15 cellular contexts compared by ENCODE assay signal in genomic region chr1:18929686-18930085, GRCh38. TPM values are rescaled to one million over a fixed set of nuclear protein-coding genes. Genes with fewer than 3 reads are reported as not detected.
DNase-seq lines count a peak whose midpoint lies in the region; ATAC-seq, FAIRE-seq and TF ChIP-seq lines count a peak whose summit lies in the region.
"Had no signal": no experiment of that assay in that cellular context is flagged by ENCODE, and none has a peak within 500 bp of the region (broad histone marks: within the 10 kb centered on the region; RNA-seq: fewer than 3 reads in every experiment).

No MANE protein-coding gene starts in this region.

- peak overlapping the region; percentile 48 for H3K4me3 Mint-ChIP-seq in CD4-positive, alpha-beta T cell
- H3K4me3 Mint-ChIP-seq in activated naive CD8-positive, alpha-beta T cell treated with anti-CD3 and anti-CD28 coated beads, Interleukin-2, amount 50 U/mL, for 24 hours = no peak overlapping the region
- H3K4me3 Mint-ChIP-seq in immature natural killer cell = peak overlapping the region; percentile 18 to 62 (median 42)

- no peak for TF ChIP-seq CTCF in CD4-positive, alpha-beta T cell (IDR thresholded peaks at IDR 0.05)

- H3K9me3 Mint-ChIP-seq in CD4-positive, alpha-beta T cell = no peaks in the 10 kb centered on the region
- no peaks in the 10 kb centered on the region for H3K9me3 Mint-ChIP-seq in activated naive CD8-positive, alpha-beta T cell treated with anti-CD3 and anti-CD28 coated beads, Interleukin-2, amount 50 U/mL, for 24 hours
- H3K9me3 Mint-ChIP-seq in immature natural killer cell = no peaks in the 10 kb centered on the region

- FAIRE-seq in GM12891 (lab: Jason Lieb, UNC) = peak; percentile 63
- FAIRE-seq: small intestine had no signal

- CTCF ChIA-PET in CD4-positive, alpha-beta T cell (lab: Charles Lee) = interaction anchor here (0.7 to 1.7 kb wide), 4 partner anchors 17 to 43 kb away, joined by 3 to 6 read pairs (median 4); no protein-coding TSS in a partner anchor

- H3K9me3 ChIP-seq in CD4-positive, alpha-beta T cell (ENCODE audit: control insufficient read depth, low read length) = no peaks in the 10 kb centered on the region
- H3K9me3 ChIP-seq: neutrophil, upper lobe of left lung had no signal

- H3K27me3 Mint-ChIP-seq in CD4-positive, alpha-beta T cell = no peaks in the 10 kb centered on the region
- no peaks in the 10 kb centered on the region for H3K27me3 Mint-ChIP-seq in activated naive CD8-positive, alpha-beta T cell treated with anti-CD3 and anti-CD28 coated beads, Interleukin-2, amount 50 U/mL, for 24 hours
- peaks cover 13 to 16% (median 14%) of the 10 kb centered on the region in 3 donors for H3K27me3 Mint-ChIP-seq in immature natural killer cell (ENCODE audit: low read depth in 3 of 3)

- no peak for ATAC-seq in CD4-positive, alpha-beta T cell (ENCODE audit: poor library complexity)
- no peak for ATAC-seq in activated naive CD8-positive, alpha-beta T cell treated with anti-CD3 and anti-CD28 coated beads, Interleukin-2, amount 50 U/mL, for 24 hours
- ATAC-seq in GM21619 (IDR thresholded peaks at IDR 0.05; ENCODE audit: unreplicated experiment) = no peak

- intact Hi-C loops in CD4-positive, alpha-beta T cell (cut with DNase I, micrococcal nuclease) = no loop called here

- peaks cover 4% of the 10 kb centered on the region for H3K36me3 Mint-ChIP-seq in CD4-positive, alpha-beta T cell (ENCODE audit: low read depth)
- H3K36me3 Mint-ChIP-seq in activated naive CD8-positive, alpha-beta T cell treated with anti-CD3 and anti-CD28 coated beads, Interleukin-2, amount 50 U/mL, for 24 hours (ENCODE audit: low read depth) = peaks cover 7% of the 10 kb centered on the region
- H3K36me3 Mint-ChIP-seq in immature natural killer cell = peaks cover 3 to 4% (median 3%) of the 10 kb centered on the region in 3 donors

- no peaks in the 10 kb centered on the region for H3K27me3 ChIP-seq in CD4-positive, alpha-beta T cell (ENCODE audit: control insufficient read depth, insufficient read depth, low read length)
- H3K27me3 ChIP-seq: upper lobe of left lung had no signal

- no peak for TF ChIP-seq POLR2A in GM12891 (IDR thresholded peaks at IDR 0.05; ENCODE audit: low read depth, low read length)

- DNase-seq in CD4-positive, alpha-beta T cell = no peak
- DNase-seq in GM12891 (ENCODE audit: insufficient read length, low spot score) (no peak), immature natural killer cell (no peak), NCI-H1092 treated with DMSO at 0.1 percent for 48 hours (lab: John Stamatoyannopoulos, UW) (no peak), NCI-H2107 treated with DMSO at 0.1 percent for 48 hours (lab: John Stamatoyannopoulos, UW; ENCODE audit: unreplicated experiment) (no peak), NCI-H2081 treated with DMSO at 0.1 percent for 48 hours (lab: John Stamatoyannopoulos, UW) (no peak)
- no peak for DNase-seq in activated naive CD8-positive, alpha-beta T cell treated with anti-CD3 and anti-CD28 coated beads, Interleukin-2, amount 50 U/mL, for 24 hours
- DNase-seq: activated CD4-positive, alpha-beta T cell treated with anti-CD3 and anti-CD28 coated beads for 1 hour; dermis blood vessel endothelial cell; Karpas-422; small intestine; upper lobe of left lung had no signal

- POLR2A ChIA-PET in CD4-positive, alpha-beta T cell (lab: Charles Lee) = interaction anchor here (1.0 to 5.9 kb wide), 4 partner anchors 9 to 27 kb away, joined by 3 to 100 read pairs (median 8); partner anchors contain the start of gene IFFO2

- no peak overlapping the region for H3K27ac ChIP-seq in CD4-positive, alpha-beta T cell (ENCODE audit: low read depth, low read length)
- H3K27ac ChIP-seq: neutrophil, SK-N-MC had no signal

- H3K4me1 Mint-ChIP-seq in CD4-positive, alpha-beta T cell (ENCODE audit: low read depth) = peaks cover 87% of the 10 kb centered on the region
- peaks cover 93% of the 10 kb centered on the region for H3K4me1 Mint-ChIP-seq in activated naive CD8-positive, alpha-beta T cell treated with anti-CD3 and anti-CD28 coated beads, Interleukin-2, amount 50 U/mL, for 24 hours
- peaks cover 83 to 87% of the 10 kb centered on the region in 2 donors for H3K4me1 Mint-ChIP-seq in immature natural killer cell

- H3K27ac Mint-ChIP-seq in CD4-positive, alpha-beta T cell = peak overlapping the region; percentile 88
- H3K27ac Mint-ChIP-seq in activated naive CD8-positive, alpha-beta T cell treated with anti-CD3 and anti-CD28 coated beads, Interleukin-2, amount 50 U/mL, for 24 hours = peak overlapping the region; percentile 50
- peak overlapping the region in 4 of 6 donors; percentile 69 to 89 (median 82) for H3K27ac Mint-ChIP-seq in immature natural killer cell

TF ChIP-seq in GM12891, 5 proteins besides CTCF, POLR2A, EP300 and RAD21:
- no peak for TF ChIP-seq POU2F2 (IDR thresholded peaks at IDR 0.05; ENCODE audit: low read depth, low read length)
- TF ChIP-seq TAF1 (IDR thresholded peaks at IDR 0.05; ENCODE audit: low read depth, low read length) = no peak
- no peak for TF ChIP-seq POLR2AphosphoS5 (IDR thresholded peaks at IDR 0.05; ENCODE audit: low read depth, low read length)
- TF ChIP-seq PAX5 (IDR thresholded peaks at IDR 0.05; ENCODE audit: insufficient read depth, low read length, severe bottlenecking) = no peak
- TF ChIP-seq SPI1 (IDR thresholded peaks at IDR 0.05; ENCODE audit: low read depth, low read length) = no peak

RNA-seq across cellular contexts. Expression of gene IFFO2, which starts 26.8 kb away (rescaled TPM):
- total RNA-seq in CD4-positive, alpha-beta T cell = 100 to 1,000 TPM; 106 to 112 TPM
- polyA plus RNA-seq in GM12891 (2012; ENCODE audit: low read depth, missing spikeins) = 8.1 TPM
- polyA plus RNA-seq in immature natural killer cell = 1 to 10 TPM; 1.9 to 3.9 (median 3.2) TPM

RNA-seq across cellular contexts. Expression of gene ALDH4A1, which starts 27.3 kb away (rescaled TPM):
- total RNA-seq in CD4-positive, alpha-beta T cell = under 1 TPM; 0.61 to 0.71 TPM
- 8.5 TPM for polyA plus RNA-seq in GM12891 (2012; ENCODE audit: low read depth, missing spikeins)
- polyA plus RNA-seq in immature natural killer cell = 1 to 10 TPM; 1.7 to 6.7 (median 3.8) TPM
